ENCODE assay signal across 1 cellular context in genomic region chr15:72375846-72376581, GRCh38.
TF ChIP-seq lines count a peak whose summit lies in the region.

HEXA (minus strand) TSS chr15:72376014; CDS start chr15:72375972, 42 bp downstream.

TF ChIP-seq in GM12878, 131 proteins besides CTCF, POLR2A, EP300 and RAD21 (continued from another document):
- TF ChIP-seq NKRF (conservative IDR thresholded peaks at IDR 0.05), result peak; percentile 98
- TF ChIP-seq TARDBP (IDR thresholded peaks at IDR 0.05; ENCODE audit: borderline replicate concordance), result peak; percentile 97
- no peak for TF ChIP-seq KAT2A (conservative IDR thresholded peaks at IDR 0.05; ENCODE audit: control insufficient read depth, low read depth, low read length)
- TF ChIP-seq GABPA (IDR thresholded peaks at IDR 0.05; ENCODE audit: low read depth), result peak; percentile 55; the same call in 1 of the 2 replicates
